ENCODE assay signal across 15 cellular contexts in genomic region chr14:95472819-95473251, GRCh38. TPM values are rescaled to one million over a fixed set of nuclear protein-coding genes. Genes with fewer than 3 reads are reported as not detected.
DNase-seq lines count a peak whose midpoint lies in the region; ATAC-seq, FAIRE-seq and TF ChIP-seq lines count a peak whose summit lies in the region.
"Had no signal": no experiment of that assay in that cellular context is flagged by ENCODE, and none has a peak within 500 bp of the region (broad histone marks: within the 10 kb centered on the region; RNA-seq: fewer than 3 reads in every experiment).

No MANE protein-coding gene starts in this region.

- peak overlapping the region; percentile 55 for H2AFZ ChIP-seq in Loucy (ENCODE audit: low read length)
- no peak overlapping the region for H2AFZ ChIP-seq in neuronal stem cell (ENCODE audit: low read length)

- H3K9me3 Mint-ChIP-seq in CD4-positive, alpha-beta T cell = no peaks in the 10 kb centered on the region
- H3K9me3 Mint-ChIP-seq: nephron progenitor cell had no signal

- intact Hi-C loops in CD4-positive, alpha-beta T cell (cut with DNase I, micrococcal nuclease) = no loop called here
- intact Hi-C loops in Right ventricle myocardium superior (cut with DNase I) = no loop called here

- DNase-seq in CD4-positive, alpha-beta T cell = no peak
- DNase-seq in Right ventricle myocardium superior (peak; percentile 67), renal cortical epithelial cell (ENCODE audit: low read depth) (peak; percentile 40), neuronal stem cell (ENCODE audit: low spot score) (no peak), GM12891 (ENCODE audit: insufficient read length, low spot score) (no peak), activated gamma-delta T cell (lab: John Stamatoyannopoulos, UW) (no peak)
- DNase-seq: activated effector memory CD4-positive, alpha-beta T cell treated with anti-CD3 and anti-CD28 coated beads, Interleukin-2, amount 50 U/mL, for 16 hours; Calu3; GOT3; immature natural killer cell; MM.1S; NCI-H510A; nephron progenitor cell; SHP77 had no signal

- peak overlapping the region; percentile 63 for H3K9ac ChIP-seq in Loucy (ENCODE audit: low read depth, low read length, poor library complexity, severe bottlenecking)
- H3K9ac ChIP-seq in neuronal stem cell (ENCODE audit: low read depth, low read length, poor library complexity) = no peak overlapping the region

- H3K79me1 ChIP-seq in neuronal stem cell (ENCODE audit: low read depth, low read length) = no peaks in the 10 kb centered on the region

- no peaks in the 10 kb centered on the region for H3K27me3 ChIP-seq in CD4-positive, alpha-beta T cell (ENCODE audit: control insufficient read depth, insufficient read depth, low read length)
- H3K27me3 ChIP-seq in Loucy (ENCODE audit: insufficient read depth, low read length, poor library complexity, severe bottlenecking) = no peaks in the 10 kb centered on the region
- H3K27me3 ChIP-seq in neuronal stem cell (ENCODE audit: control insufficient read depth in 3 of 3, insufficient read depth in 3 of 3, low read depth in 1 of 3, low read length in 3 of 3) = peaks cover 0 to 17% (median 2%) of the 10 kb centered on the region in 3 experiments

- no peak overlapping the region for H3K14ac ChIP-seq in neuronal stem cell (ENCODE audit: low read length)

- no peak overlapping the region for H3K4ac ChIP-seq in neuronal stem cell (ENCODE audit: low read length)

- H3K27me3 Mint-ChIP-seq in CD4-positive, alpha-beta T cell = no peaks in the 10 kb centered on the region

- no peak overlapping the region for H2BK120ac ChIP-seq in neuronal stem cell (ENCODE audit: low read depth, low read length)

- H3K18ac ChIP-seq in neuronal stem cell (ENCODE audit: low read length) = no peak overlapping the region

- no peak for FAIRE-seq in GM12891 (lab: Jason Lieb, UNC)

- H4K8ac ChIP-seq in neuronal stem cell (ENCODE audit: low read depth, low read length) = no peak overlapping the region

- H3K4me1 Mint-ChIP-seq in CD4-positive, alpha-beta T cell (ENCODE audit: low read depth) = peaks cover 52% of the 10 kb centered on the region

- H3K4me1 ChIP-seq in Loucy (ENCODE audit: insufficient read depth, low read length, poor library complexity, severe bottlenecking) = peaks cover 69% of the 10 kb centered on the region
- H3K4me1 ChIP-seq in neuronal stem cell (ENCODE audit: control insufficient read depth in 2 of 2, insufficient read depth in 1 of 2, low read depth in 1 of 2, low read length in 2 of 2) = peaks cover 0 to 3% of the 10 kb centered on the region in 2 donors

- no peak overlapping the region for H3K23ac ChIP-seq in neuronal stem cell (ENCODE audit: low read depth, low read length, poor library complexity)

- H3K4me2 ChIP-seq in Loucy (ENCODE audit: low read depth, low read length, poor library complexity, severe bottlenecking) (peak overlapping the region; percentile 46), neuronal stem cell (ENCODE audit: insufficient read depth, low read length, poor library complexity, severe bottlenecking) (no peak overlapping the region)

- no peak overlapping the region for H4K91ac ChIP-seq in neuronal stem cell (ENCODE audit: low read depth, low read length, poor library complexity)

- no peak overlapping the region for H3K4me3 Mint-ChIP-seq in CD4-positive, alpha-beta T cell
- H3K4me3 Mint-ChIP-seq: immature natural killer cell had no signal

- ATAC-seq in CD4-positive, alpha-beta T cell (ENCODE audit: poor library complexity) = no peak
- peak; percentile 60 for ATAC-seq in Right ventricle myocardium superior (ENCODE audit: poor library complexity)

- H3K79me2 ChIP-seq in Loucy (ENCODE audit: insufficient read depth, low read length) = no peaks in the 10 kb centered on the region

- WGBS in neuronal stem cell (ENCODE audit: extremely low coverage in 2 of 2, insufficient read length in 2 of 2, insufficient replicate concordance in 1 of 2), 2 donors = no CpG with 5 or more reads among the region's 10 CpGs

- H3F3A ChIP-seq in Loucy (ENCODE audit: low read depth) = no peaks in the 10 kb centered on the region

- no peak overlapping the region for H2BK5ac ChIP-seq in neuronal stem cell (ENCODE audit: low read length)

- H2BK12ac ChIP-seq in neuronal stem cell (ENCODE audit: low read length) = no peak overlapping the region

- peak overlapping the region; percentile 0 for H3K4me3 ChIP-seq in Loucy (ENCODE audit: low read length, poor library complexity, severe bottlenecking)
- no peak overlapping the region for H3K4me3 ChIP-seq in neuronal stem cell (ENCODE audit: low read length in 2 of 2)

- no peak overlapping the region for H2BK15ac ChIP-seq in neuronal stem cell (ENCODE audit: low read length)

- POLR2A ChIA-PET in CD4-positive, alpha-beta T cell (lab: Charles Lee) = interaction anchor here (1.3 to 3.6 kb wide), 2 partner anchors 9 to 62 kb away, joined by 4 to 18 read pairs; partner anchors contain the start of gene GLRX5

- H3K9me3 ChIP-seq in CD4-positive, alpha-beta T cell (ENCODE audit: control insufficient read depth, low read length) = no peaks in the 10 kb centered on the region
- H3K9me3 ChIP-seq in Loucy (ENCODE audit: insufficient read depth, low read depth, low read length) (no peaks in the 10 kb centered on the region), neuronal stem cell (replicated peaks in 1 of 2; ENCODE audit: control insufficient read depth in 2 of 2, insufficient read depth in 1 of 2, low read depth in 1 of 2, low read length in 2 of 2) (no peaks in the 10 kb centered on the region)

- no peaks in the 10 kb centered on the region for H3K9me2 ChIP-seq in Loucy (replicated peaks; ENCODE audit: low read depth, low read length)

- H3K27ac Mint-ChIP-seq in CD4-positive, alpha-beta T cell = peak overlapping the region; percentile 72
- H3K27ac Mint-ChIP-seq: nephron progenitor cell had no signal

- CTCF ChIA-PET in CD4-positive, alpha-beta T cell (lab: Charles Lee) = no interaction called here

- H3K36me3 Mint-ChIP-seq in CD4-positive, alpha-beta T cell (ENCODE audit: low read depth) = peaks cover 82% of the 10 kb centered on the region

- no peak for TF ChIP-seq CTCF in CD4-positive, alpha-beta T cell (IDR thresholded peaks at IDR 0.05)
- no peak for TF ChIP-seq CTCF in Loucy (conservative IDR thresholded peaks at IDR 0.05; ENCODE audit: low read length)

- H3K36me3 ChIP-seq in Loucy (ENCODE audit: insufficient read depth, low read length) (no peaks in the 10 kb centered on the region), neuronal stem cell (replicated peaks in 1 of 2; ENCODE audit: control insufficient read depth in 2 of 2, insufficient read depth in 2 of 2, low read length in 2 of 2) (no peaks in the 10 kb centered on the region)

- no peak overlapping the region for H2AK5ac ChIP-seq in neuronal stem cell (ENCODE audit: low read depth, low read length)

- no peak for TF ChIP-seq POLR2A in GM12891 (IDR thresholded peaks at IDR 0.05; ENCODE audit: low read depth, low read length)

- no peaks in the 10 kb centered on the region for H4K20me1 ChIP-seq in Loucy (ENCODE audit: insufficient read depth, low read length, poor library complexity, severe bottlenecking)

- H3K27ac ChIP-seq in CD4-positive, alpha-beta T cell (ENCODE audit: low read depth, low read length) = peak overlapping the region; percentile 21
- H3K27ac ChIP-seq in neuronal stem cell (replicated peaks; ENCODE audit: low read length) = no peak overlapping the region

TF ChIP-seq in GM12891, 5 proteins besides CTCF, POLR2A, EP300 and RAD21:
- no peak for TF ChIP-seq TAF1 (IDR thresholded peaks at IDR 0.05; ENCODE audit: low read depth, low read length)
- no peak for TF ChIP-seq PAX5 (IDR thresholded peaks at IDR 0.05; ENCODE audit: insufficient read depth, low read length, severe bottlenecking)
- no peak for TF ChIP-seq SPI1 (IDR thresholded peaks at IDR 0.05; ENCODE audit: low read depth, low read length)
- no peak for TF ChIP-seq POLR2AphosphoS5 (IDR thresholded peaks at IDR 0.05; ENCODE audit: low read depth, low read length)
- no peak for TF ChIP-seq POU2F2 (IDR thresholded peaks at IDR 0.05; ENCODE audit: low read depth, low read length)

RNA-seq across cellular contexts. Expression of gene SYNE3, which starts 43.6 kb away (rescaled TPM):
- 10 to 100 TPM; 29.4 to 31.4 TPM for total RNA-seq in CD4-positive, alpha-beta T cell
- 15.1 TPM for total RNA-seq in Right ventricle myocardium superior
- total RNA-seq in renal cortical epithelial cell = 0.15 and 0.17 TPM in 2 replicates
- polyA plus RNA-seq in neuronal stem cell (2013, experiment 1 of 2) = 0.06 TPM
- polyA plus RNA-seq in neuronal stem cell (2013, experiment 2 of 2) = 0.07 TPM
- 2.6 TPM for polyA plus RNA-seq in GM12891 (2012; ENCODE audit: low read depth, missing spikeins)

Comparison
In these comparisons a context has a peak if more than half of its experiments do, and no peak if none do; other contexts are left out.
1. DNase-seq: peak in Right ventricle myocardium superior (single experiment) and renal cortical epithelial cell (single experiment); none in CD4-positive, alpha-beta T cell (0 of 10), neuronal stem cell (single experiment), GM12891 (single experiment) and activated gamma-delta T cell (single experiment).
2. RNA of gene SYNE3, which starts 43.6 kb away (total RNA-seq): 29.4 to 31.4 TPM in CD4-positive, alpha-beta T cell and 15.1 TPM in Right ventricle myocardium superior (single experiment); 0.15 to 0.17 TPM in renal cortical epithelial cell; every median in the first group is over 10 times any median in the second.